ENCODE assay signal across 12 cellular contexts in genomic region chr2:201798252-201798918, GRCh38. TPM values are rescaled to one million over a fixed set of nuclear protein-coding genes. Genes with fewer than 3 reads are reported as not detected.
DNase-seq lines count a peak whose midpoint lies in the region; ATAC-seq, FAIRE-seq and TF ChIP-seq lines count a peak whose summit lies in the region.
"Had no signal": no experiment of that assay in that cellular context is flagged by ENCODE, and none has a peak within 500 bp of the region (broad histone marks: within the 10 kb centered on the region; RNA-seq: fewer than 3 reads in every experiment).

No MANE protein-coding gene starts in this region.

- H3K4me3 ChIP-seq in effector memory CD4-positive, alpha-beta T cell (ENCODE audit: insufficient read depth, low read depth, low read length, poor library complexity, severe bottlenecking): no peak overlapping the region

- no peak for ATAC-seq in HG02938 (IDR thresholded peaks at IDR 0.05; ENCODE audit: unreplicated experiment)
- ATAC-seq: stimulated activated memory B cell treated with anti-CD40 and anti-IgM and Interleukin-4, amounts not matched to agents 10 μg/mL and 1 μg/mL and 100 μg/mL, for 72 hours had no signal

- peak overlapping the region; percentile 92 for H3K27ac Mint-ChIP-seq in osteocyte (ENCODE audit: unreplicated experiment)
- H3K27ac Mint-ChIP-seq: stimulated activated memory B cell treated with anti-CD40 and anti-IgM and Interleukin-4, amounts not matched to agents 10 μg/mL and 1 μg/mL and 100 μg/mL, for 72 hours had no signal

- H3K4me3 Mint-ChIP-seq in osteocyte (ENCODE audit: unreplicated experiment): no peak overlapping the region
- H3K4me3 Mint-ChIP-seq: stimulated activated memory B cell treated with anti-CD40 and anti-IgM and Interleukin-4, amounts not matched to agents 10 μg/mL and 1 μg/mL and 100 μg/mL, for 72 hours had no signal

- no peaks in the 10 kb centered on the region for H3K9me3 ChIP-seq in effector memory CD4-positive, alpha-beta T cell (ENCODE audit: control insufficient read depth, low read length)

- peaks cover 6% of the 10 kb centered on the region for H3K9me3 Mint-ChIP-seq in osteocyte (ENCODE audit: unreplicated experiment)
- H3K9me3 Mint-ChIP-seq: stimulated activated memory B cell treated with anti-CD40 and anti-IgM and Interleukin-4, amounts not matched to agents 10 μg/mL and 1 μg/mL and 100 μg/mL, for 72 hours had no signal

- peaks cover 4% of the 10 kb centered on the region for H3K27me3 ChIP-seq in effector memory CD4-positive, alpha-beta T cell (replicated peaks; ENCODE audit: control insufficient read depth, insufficient read depth, low read length, poor library complexity, severe bottlenecking)

- no peaks in the 10 kb centered on the region for H3K27me3 Mint-ChIP-seq in osteocyte (ENCODE audit: unreplicated experiment)

- no peaks in the 10 kb centered on the region for H3K36me3 Mint-ChIP-seq in osteocyte (ENCODE audit: unreplicated experiment)
- H3K36me3 Mint-ChIP-seq: stimulated activated memory B cell treated with anti-CD40 and anti-IgM and Interleukin-4, amounts not matched to agents 10 μg/mL and 1 μg/mL and 100 μg/mL, for 72 hours had no signal

- peaks cover 31% of the 10 kb centered on the region for H3K4me1 Mint-ChIP-seq in osteocyte (ENCODE audit: unreplicated experiment)
- H3K4me1 Mint-ChIP-seq: stimulated activated memory B cell treated with anti-CD40 and anti-IgM and Interleukin-4, amounts not matched to agents 10 μg/mL and 1 μg/mL and 100 μg/mL, for 72 hours had no signal

- H3K27ac ChIP-seq in effector memory CD4-positive, alpha-beta T cell (ENCODE audit: insufficient read depth, low read length, poor library complexity, severe bottlenecking): no peak overlapping the region

- DNase-seq in ELR (ENCODE audit: low read depth) (peak; percentile 98), RCC 7860 (ENCODE audit: low spot score) (peak; percentile 99), dedifferentiated amniotic fluid mesenchymal stem cell (ENCODE audit: extremely low spot score) (peak; percentile 84), osteocyte (ENCODE audit: extremely low spot score, unreplicated experiment) (no peak), AML-193 (lab: John Stamatoyannopoulos, UW) (no peak), NCI-H82 treated with DMSO at 0.1 percent for 48 hours (lab: John Stamatoyannopoulos, UW; ENCODE audit: unreplicated experiment) (no peak)
- no peak for DNase-seq in effector memory CD4-positive, alpha-beta T cell

- FAIRE-seq in RCC 7860 (lab: Jason Lieb, UNC): peak; percentile 100
- FAIRE-seq: endometrium, islet of Langerhans had no signal

- no peak for TF ChIP-seq CTCF in osteocyte (IDR thresholded peaks at IDR 0.05)

- no peaks in the 10 kb centered on the region for H3K36me3 ChIP-seq in effector memory CD4-positive, alpha-beta T cell (ENCODE audit: control insufficient read depth, insufficient read depth, low read length)

- H3K4me1 ChIP-seq in effector memory CD4-positive, alpha-beta T cell (ENCODE audit: control insufficient read depth, insufficient read depth, low read length, poor library complexity, severe bottlenecking): no peaks in the 10 kb centered on the region

RNA-seq across cellular contexts. Expression of gene CDK15, which starts 8.0 kb away (rescaled TPM):
- 0.47 and 0.70 TPM in 2 replicates for total RNA-seq in osteocyte
- total RNA-seq: activated CD8-positive, alpha-beta memory T cell treated with anti-CD3 and anti-CD28 coated beads for 36 hours had no signal

RNA-seq across cellular contexts. Expression of gene ALS2, which starts 17.7 kb away (rescaled TPM):
- 35.5 and 39.1 TPM in 2 replicates for total RNA-seq in osteocyte

Comparison
In these comparisons a context has a peak if more than half of its experiments do, and no peak if none do; other contexts are left out.
1. DNase-seq: peak in ELR (single experiment), RCC 7860 (single experiment) and dedifferentiated amniotic fluid mesenchymal stem cell (single experiment); none in osteocyte (single experiment), AML-193 (0 of 2), effector memory CD4-positive, alpha-beta T cell (0 of 3) and NCI-H82 treated with DMSO at 0.1 percent for 48 hours (single experiment).